9 cellular contexts compared by ENCODE assay signal in the genomic region with DNA sequence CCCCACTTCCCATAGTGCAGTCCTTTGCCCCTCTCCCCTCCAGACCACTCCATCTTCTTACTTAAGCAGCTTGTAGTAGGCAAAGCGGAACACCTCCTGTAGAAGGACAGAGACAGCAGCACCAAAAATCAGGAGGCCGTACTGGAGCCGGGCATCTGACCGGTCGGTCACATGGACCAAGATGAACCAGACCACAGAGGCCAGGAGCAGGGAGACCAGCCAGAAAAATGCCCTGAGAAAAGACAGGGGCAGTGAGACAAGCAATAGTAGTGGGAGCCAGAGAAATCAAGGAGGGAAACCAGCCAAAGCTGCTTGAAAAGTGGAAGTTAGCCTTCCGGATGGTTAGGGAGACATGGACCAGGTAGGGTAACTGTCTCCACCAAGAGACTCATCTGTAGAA. TPM values are rescaled to one million over a fixed set of nuclear protein-coding genes. Genes with fewer than 3 reads are reported as not detected.
DNase-seq lines count a peak whose midpoint lies in the region; ATAC-seq and TF ChIP-seq lines count a peak whose summit lies in the region.
"Had no signal": no experiment of that assay in that cellular context is flagged by ENCODE, and none has a peak within 500 bp of the region (broad histone marks: within the 10 kb centered on the region; RNA-seq: fewer than 3 reads in every experiment).

No MANE protein-coding gene starts in this region.

- H3K4me1 Mint-ChIP-seq in mesothelial cell of epicardium, result peaks cover 36% of the 10 kb centered on the region

- TF ChIP-seq CTCF in right atrium auricular region (IDR thresholded peaks at IDR 0.05), result no peak
- no peak for TF ChIP-seq CTCF in cardiac fibroblast (IDR thresholded peaks at IDR 0.05; ENCODE audit: low read depth, low read length)
- TF ChIP-seq CTCF in mesothelial cell of epicardium (IDR thresholded peaks at IDR 0.05; ENCODE audit: unreplicated experiment), result no peak
- no peak for TF ChIP-seq CTCF in vagina (IDR thresholded peaks at IDR 0.05)

- peak overlapping the region; percentile 91 for H3K4me3 Mint-ChIP-seq in mesothelial cell of epicardium

- no peaks in the 10 kb centered on the region for H3K27me3 Mint-ChIP-seq in mesothelial cell of epicardium (ENCODE audit: low read depth)

- H3K27me3 ChIP-seq in right atrium auricular region (no peaks in the 10 kb centered on the region), vagina (no peaks in the 10 kb centered on the region)

- no peak for TF ChIP-seq POLR2A in vagina (IDR thresholded peaks at IDR 0.05)

- intact Hi-C loops in Right ventricle myocardium superior (cut with DNase I), result no loop called here
- intact Hi-C loops in vagina (cut with DNase I), result no loop called here

- H3K9me3 ChIP-seq in right atrium auricular region, result no peaks in the 10 kb centered on the region
- no peaks in the 10 kb centered on the region for H3K9me3 ChIP-seq in vagina

- ATAC-seq in Right ventricle myocardium superior (ENCODE audit: poor library complexity), result no peak

- peaks cover 6% of the 10 kb centered on the region for H3K36me3 Mint-ChIP-seq in mesothelial cell of epicardium

- peak overlapping the region; percentile 97 for H3K27ac Mint-ChIP-seq in mesothelial cell of epicardium

- DNase-seq in right atrium auricular region (ENCODE audit: low spot score), result no peak
- no peak for DNase-seq in Right ventricle myocardium superior
- DNase-seq in cardiac fibroblast (ENCODE audit: low read depth in 2 of 2), result peak in 1 of 2 donors; percentile 3
- no peak for DNase-seq in mesothelial cell of epicardium (ENCODE audit: low spot score in 2 of 2, unreplicated experiment in 2 of 2)
- no peak for DNase-seq in vagina (ENCODE audit: extremely low spot score in 2 of 2)
- DNase-seq in Ammon's horn (ENCODE audit: low spot score), result no peak
- DNase-seq in foreskin melanocyte, result no peak
- DNase-seq in cerebellum (ENCODE audit: low spot score), result no peak
- DNase-seq: NCI-H1092 had no signal

- peak overlapping the region; percentile 97 to 99 for H3K27ac ChIP-seq in right atrium auricular region
- peak overlapping the region; percentile 96 for H3K27ac ChIP-seq in vagina

- H3K4me1 ChIP-seq in right atrium auricular region (peaks cover 0 to 36% of the 10 kb centered on the region in 2 donors), vagina (peaks cover 28% of the 10 kb centered on the region)

- H3K4me3 ChIP-seq in right atrium auricular region (peak overlapping the region; percentile 98), cardiac fibroblast (replicated peaks in 1 of 2; ENCODE audit: low read depth in 2 of 2, low read length in 2 of 2) (peak overlapping the region; percentile 90 to 98), vagina (peak overlapping the region; percentile 93 to 100)

- no peaks in the 10 kb centered on the region for H3K9me3 Mint-ChIP-seq in mesothelial cell of epicardium

- H3K36me3 ChIP-seq in right atrium auricular region (peaks cover 35% of the 10 kb centered on the region), vagina (peaks cover 0 to 29% of the 10 kb centered on the region in 2 donors)

RNA-seq across cellular contexts. Expression of a gene that starts 0.9 kb away (rescaled TPM):
- total RNA-seq in right atrium auricular region, result 10 to 100 TPM; 60.6 to 64.9 TPM
- total RNA-seq in Right ventricle myocardium superior, result 53.6 TPM
- 138 to 145 TPM (median 143 TPM) in 3 replicates for total RNA-seq in mesothelial cell of epicardium
- 52.8 TPM for total RNA-seq in vagina
- 56.2 TPM for total RNA-seq in cerebellum

RNA-seq across cellular contexts. Expression of a gene that starts 4.7 kb away (rescaled TPM):
- total RNA-seq in right atrium auricular region (10 to 100 TPM in 1 of 2 donors, 1 to 10 TPM in 1; 9.6 to 10.0 TPM), Right ventricle myocardium superior (8.8 TPM), mesothelial cell of epicardium (17.7 to 19.9 TPM (median 19.0 TPM) in 3 replicates), vagina (19.4 TPM), cerebellum (13.5 TPM)

RNA-seq across cellular contexts. Expression of a gene that starts 10.3 kb away (rescaled TPM):
- total RNA-seq in right atrium auricular region (1 to 10 TPM; 4.2 to 5.7 TPM), Right ventricle myocardium superior (14.0 TPM), mesothelial cell of epicardium (3.8 to 5.0 TPM (median 3.8 TPM) in 3 replicates), vagina (not detected), cerebellum (7.3 TPM)

RNA-seq across cellular contexts. Expression of a gene that starts 14.5 kb away (rescaled TPM):
- total RNA-seq in right atrium auricular region (1 to 10 TPM; 4.0 to 4.2 TPM), Right ventricle myocardium superior (11.8 TPM), mesothelial cell of epicardium (9.2 to 10.6 TPM (median 9.8 TPM) in 3 replicates), vagina (6.6 TPM), cerebellum (4.4 TPM)

RNA-seq across cellular contexts. Expression of a gene that starts 25.8 kb away (rescaled TPM):
- total RNA-seq in right atrium auricular region (10 to 100 TPM; 45.5 to 45.9 TPM), Right ventricle myocardium superior (71.2 TPM), mesothelial cell of epicardium (64.3 to 65.6 TPM (median 65.5 TPM) in 3 replicates), vagina (34.6 TPM), cerebellum (33.3 TPM)
